ENCODE assay signal across 8 cellular contexts in genomic region chr14:64504310-64504896, GRCh38. TPM values are rescaled to one million over a fixed set of nuclear protein-coding genes. Genes with fewer than 3 reads are reported as not detected.
DNase-seq lines count a peak whose midpoint lies in the region; ATAC-seq, FAIRE-seq and TF ChIP-seq lines count a peak whose summit lies in the region.

A gene with protein sequence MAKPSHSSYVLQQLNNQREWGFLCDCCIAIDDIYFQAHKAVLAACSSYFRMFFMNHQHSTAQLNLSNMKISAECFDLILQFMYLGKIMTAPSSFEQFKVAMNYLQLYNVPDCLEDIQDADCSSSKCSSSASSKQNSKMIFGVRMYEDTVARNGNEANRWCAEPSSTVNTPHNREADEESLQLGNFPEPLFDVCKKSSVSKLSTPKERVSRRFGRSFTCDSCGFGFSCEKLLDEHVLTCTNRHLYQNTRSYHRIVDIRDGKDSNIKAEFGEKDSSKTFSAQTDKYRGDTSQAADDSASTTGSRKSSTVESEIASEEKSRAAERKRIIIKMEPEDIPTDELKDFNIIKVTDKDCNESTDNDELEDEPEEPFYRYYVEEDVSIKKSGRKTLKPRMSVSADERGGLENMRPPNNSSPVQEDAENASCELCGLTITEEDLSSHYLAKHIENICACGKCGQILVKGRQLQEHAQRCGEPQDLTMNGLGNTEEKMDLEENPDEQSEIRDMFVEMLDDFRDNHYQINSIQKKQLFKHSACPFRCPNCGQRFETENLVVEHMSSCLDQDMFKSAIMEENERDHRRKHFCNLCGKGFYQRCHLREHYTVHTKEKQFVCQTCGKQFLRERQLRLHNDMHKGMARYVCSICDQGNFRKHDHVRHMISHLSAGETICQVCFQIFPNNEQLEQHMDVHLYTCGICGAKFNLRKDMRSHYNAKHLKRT (plus strand): TSS chr14:64504770. CDS start chr14:64521505, 16,735 bp downstream.

- peak; percentile 58 for TF ChIP-seq POLR2A in A549 (IDR thresholded peaks at IDR 0.05; ENCODE audit: low read length)

- no peak for TF ChIP-seq EP300 in A549 (IDR thresholded peaks at IDR 0.05)

- H3K4me2 ChIP-seq in A549 = peak within 1 kb of the TSS; percentile 87

- peak; percentile 62 to 90 for DNase-seq in A549 (ENCODE audit: low read depth in 1 of 2, low spot score in 1 of 2)
- peak; percentile 93 for DNase-seq in NCI-H748 (lab: John Stamatoyannopoulos, UW; ENCODE audit: unreplicated experiment)
- DNase-seq in activated CD4-positive, alpha-beta T cell treated with anti-CD3 and anti-CD28 coated beads, Interleukin-2, amount 50 U/mL, for 4 hours = peak; percentile 78 to 82
- DNase-seq in dermis blood vessel endothelial cell = peak; percentile 88
- peak; percentile 76 to 77 for DNase-seq in stimulated activated CD4-positive, alpha-beta T cell treated with anti-CD3 and anti-CD28 coated beads, Interleukin-2, amount 100 ng/mL, for 48 hours

- POLR2A ChIA-PET in A549 (lab: Yijun Ruan, JAX) = interaction anchor here (0.6 to 3.1 kb wide), 18 partner anchors 10 to 400 kb away, joined by 3 to 42 read pairs (median 4); partner anchors contain the start of genes HSPA2 and MTHFD1

- H3K9ac ChIP-seq in liver (ENCODE audit: low read depth in 1 of 2, low read length in 2 of 2) = peak within 1 kb of the TSS; percentile 67 to 95

- H3K27ac ChIP-seq in A549 = peak within 1 kb of the TSS; percentile 96 to 97
- peak within 1 kb of the TSS; percentile 99 to 100 for H3K27ac ChIP-seq in liver (ENCODE audit: low read depth in 1 of 2, low read length in 2 of 2)

- TF ChIP-seq CTCF in A549 (IDR thresholded peaks at IDR 0.05) = no peak
- no peak for TF ChIP-seq CTCF in liver (IDR thresholded peaks at IDR 0.05; ENCODE audit: low read depth, low read length, missing input control)

- H3K4me3 ChIP-seq in A549 (peak within 1 kb of the TSS; percentile 76), liver (ENCODE audit: low read depth in 1 of 3, low read length in 3 of 3) (peak within 1 kb of the TSS; percentile 62 to 84 (median 82))

- H3K4me1 ChIP-seq in A549 (peaks cover 62% of the 10 kb centered on the region), liver (ENCODE audit: control insufficient read depth in 4 of 4, insufficient read depth in 4 of 4, low read length in 3 of 4) (peaks cover 6 to 41% (median 23%) of the 10 kb centered on the region in 4 donors)

- WGBS in A549 (ENCODE audit: missing lambda C conversion rate) = 0% methylated on average over 6 of the region's 63 CpGs
- under 1% methylated on average over 63 of the region's 63 CpGs for WGBS in liver

- CTCF ChIA-PET in A549 (lab: Yijun Ruan, JAX) = interaction anchor here (0.8 to 1.2 kb wide), 2 partner anchors 133 to 163 kb away, joined by 3 read pairs; no protein-coding TSS in a partner anchor

- no peak for FAIRE-seq in A549 (lab: Jason Lieb, UNC)

- H3K9me3 ChIP-seq in A549 (no peaks in the 10 kb centered on the region), liver (ENCODE audit: control insufficient read depth in 4 of 4, low read length in 3 of 4) (no peaks in the 10 kb centered on the region)

- H3K27me3 ChIP-seq in liver (ENCODE audit: control insufficient read depth in 4 of 4, insufficient read depth in 4 of 4, low read length in 3 of 4) = no peaks in the 10 kb centered on the region

- TF ChIP-seq RAD21 in A549 (conservative IDR thresholded peaks at IDR 0.05 in 1 of 2, IDR thresholded peaks at IDR 0.05 in 1 of 2) = no peak
- no peak for TF ChIP-seq RAD21 in liver (IDR thresholded peaks at IDR 0.05)

- H3K36me3 ChIP-seq in liver (ENCODE audit: control insufficient read depth in 4 of 4, insufficient read depth in 3 of 4, low read depth in 1 of 4, low read length in 3 of 4) = no peaks in the 10 kb centered on the region

- ATAC-seq in A549 (peak; percentile 65 to 78), GM18873 (IDR thresholded peaks at IDR 0.05; ENCODE audit: low FRiP score, unreplicated experiment) (peak; percentile 14), HG03354 (IDR thresholded peaks at IDR 0.05; ENCODE audit: poor library complexity, severe bottlenecking, unreplicated experiment) (peak; percentile 37)

TF ChIP-seq in A549, 52 proteins besides CTCF, POLR2A, EP300 and RAD21 (continues in another document):
- TF ChIP-seq ZC3H11A (IDR thresholded peaks at IDR 0.05) = no peak
- TF ChIP-seq HMGXB4 (CRISPR knock-in tag; IDR thresholded peaks at IDR 0.05; ENCODE audit: borderline replicate concordance) = 0 out of 2 replicates have a peak, but pooled peaks have one; percentile 19
- no peak for TF ChIP-seq CBX8 (IDR thresholded peaks at IDR 0.05)
- TF ChIP-seq JUN (IDR thresholded peaks at IDR 0.05) = peak in 1 of 2 experiments; percentile 14; a peak in 2 of 5 replicates
- TF ChIP-seq, protein P1, sequence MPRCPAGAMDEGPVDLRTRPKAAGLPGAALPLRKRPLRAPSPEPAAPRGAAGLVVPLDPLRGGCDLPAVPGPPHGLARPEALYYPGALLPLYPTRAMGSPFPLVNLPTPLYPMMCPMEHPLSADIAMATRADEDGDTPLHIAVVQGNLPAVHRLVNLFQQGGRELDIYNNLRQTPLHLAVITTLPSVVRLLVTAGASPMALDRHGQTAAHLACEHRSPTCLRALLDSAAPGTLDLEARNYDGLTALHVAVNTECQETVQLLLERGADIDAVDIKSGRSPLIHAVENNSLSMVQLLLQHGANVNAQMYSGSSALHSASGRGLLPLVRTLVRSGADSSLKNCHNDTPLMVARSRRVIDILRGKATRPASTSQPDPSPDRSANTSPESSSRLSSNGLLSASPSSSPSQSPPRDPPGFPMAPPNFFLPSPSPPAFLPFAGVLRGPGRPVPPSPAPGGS (IDR thresholded peaks at IDR 0.05) = no peak
- 0 out of 2 replicates have a peak, but pooled peaks have one; percentile 83 for TF ChIP-seq TFCP2L1 (CRISPR knock-in tag; IDR thresholded peaks at IDR 0.05)

TF ChIP-seq in liver, 16 proteins besides CTCF, POLR2A, EP300 and RAD21:
- TF ChIP-seq YY1 (IDR thresholded peaks at IDR 0.05) (peak; percentile 17), TAF1 (conservative IDR thresholded peaks at IDR 0.05) (peak; percentile 65), SP1 (IDR thresholded peaks at IDR 0.05) (no peak)

RNA-seq across cellular contexts. Expression of the gene that starts here (rescaled TPM):
- polyA plus RNA-seq in A549 (2011; rRNA removed) (37.1 and 49.2 TPM in 2 replicates), A549 (2017; fragmentation: RNase III; extraction: RNeasy Plus Mini Kit Qiagen cat#74134 plus additional on column Dnase treatment) (31.3 to 38.4 TPM (median 33.8 TPM) in 3 replicates), liver (1 to 10 TPM; 5.4 to 6.4 TPM)
- 7.1 and 7.4 TPM in 2 replicates for polyA plus RNA-seq in A549 (2012; cell fraction: cytosol; rRNA removed)
- 7.8 and 11.0 TPM in 2 replicates for polyA plus RNA-seq in A549 (2012; cell fraction: nucleus; rRNA removed)
- polyA minus RNA-seq in A549 (2011; rRNA and poly(A)+ RNA removed) = 23.6 and 25.0 TPM in 2 replicates
- total RNA-seq in dermis blood vessel endothelial cell (52.8 and 61.3 TPM in 2 replicates), liver (10 to 100 TPM; 15.1 to 29.3 TPM)

Comparison
In these comparisons a context has a peak if more than half of its experiments do, and no peak if none do; other contexts are left out.
1. Peak in every context shown above with its lines: DNase-seq, ATAC-seq, H3K4me3 ChIP-seq and H3K27ac ChIP-seq.
2. ATAC-seq: peak in every context shown above with its lines; median percentile 72 in A549; 37 in HG03354; 14 in GM18873.